ENCODE assay signal across 12 cellular contexts in genomic region chr9:16868706-16869105, GRCh38. TPM values are rescaled to one million over a fixed set of nuclear protein-coding genes. Genes with fewer than 3 reads are reported as not detected.
DNase-seq lines count a peak whose midpoint lies in the region; ATAC-seq and TF ChIP-seq lines count a peak whose summit lies in the region.
"Had no signal": no experiment of that assay in that cellular context is flagged by ENCODE, and none has a peak within 500 bp of the region (broad histone marks: within the 10 kb centered on the region; RNA-seq: fewer than 3 reads in every experiment).

No MANE protein-coding gene starts in this region.

- no peaks in the 10 kb centered on the region for H3K9me3 Mint-ChIP-seq in immature natural killer cell

- ATAC-seq in HG03354 (IDR thresholded peaks at IDR 0.05; ENCODE audit: poor library complexity, severe bottlenecking, unreplicated experiment) (no peak), HG02981 (IDR thresholded peaks at IDR 0.05; ENCODE audit: unreplicated experiment) (no peak)
- ATAC-seq: stimulated activated naive CD8-positive, alpha-beta T cell treated with anti-CD3 and anti-CD28 coated beads, Interleukin-15, Interleukin-2, amounts not matched to agents 100 U/mL and 50 U/mL, for 24 hours had no signal

- DNase-seq in HAP-1 (ENCODE audit: low spot score in 2 of 2) (no peak), astrocyte of the cerebellum (ENCODE audit: low read depth) (no peak), immature natural killer cell (no peak), skeletal muscle cell (ENCODE audit: low read depth) (no peak), RPMI8226 (no peak)
- DNase-seq in activated CD8-positive, alpha-beta memory T cell treated with anti-CD3 and anti-CD28 coated beads, Interleukin-2, amount 50 U/mL, for 48 hours, result no peak
- DNase-seq: Calu3; NCI-H187 treated with DMSO at 0.1 percent for 48 hours; OCI-M1; stimulated activated naive CD8-positive, alpha-beta T cell treated with anti-CD3 and anti-CD28 coated beads, Interleukin-15, Interleukin-2, amounts not matched to agents 100 U/mL and 50 U/mL, for 24 hours had no signal

- H3K27ac Mint-ChIP-seq in immature natural killer cell, result peak overlapping the region in 5 of 6 donors; percentile 38 to 80 (median 62)

- H3K4me3 ChIP-seq in HAP-1, result peak overlapping the region; percentile 51; the same call in 1 of the 2 replicates
- peak overlapping the region; percentile 81 for H3K4me3 ChIP-seq in astrocyte of the cerebellum (ENCODE audit: low read depth, low read length)
- peak overlapping the region; percentile 86 for H3K4me3 ChIP-seq in skeletal muscle cell (ENCODE audit: low read depth, low read length)

- in situ Hi-C loops in HAP-1 (cut with MboI; ENCODE audit: low sequenced_read_pairs), result no loop called here
- in situ Hi-C loops in astrocyte of the cerebellum (cut with HindIII; ENCODE audit: low sequenced_read_pairs), result no loop called here

- H3K27me3 Mint-ChIP-seq in immature natural killer cell (ENCODE audit: low read depth in 3 of 3), result peaks cover 9 to 12% (median 12%) of the 10 kb centered on the region in 3 donors

- no peaks in the 10 kb centered on the region for H3K36me3 Mint-ChIP-seq in immature natural killer cell

- H3K9me3 ChIP-seq in HAP-1, result no peaks in the 10 kb centered on the region

- peaks cover 46 to 49% of the 10 kb centered on the region in 2 donors for H3K4me1 Mint-ChIP-seq in immature natural killer cell

- no peak for TF ChIP-seq CTCF in astrocyte of the cerebellum (IDR thresholded peaks at IDR 0.05; ENCODE audit: low read depth, low read length, missing control alignments)

- H3K4me1 ChIP-seq in HAP-1, result peaks cover 36% of the 10 kb centered on the region

- H3K4me3 Mint-ChIP-seq in immature natural killer cell, result peak overlapping the region; percentile 88 to 99 (median 98)

- no peaks in the 10 kb centered on the region for H3K36me3 ChIP-seq in HAP-1 (replicated peaks)

- no peaks in the 10 kb centered on the region for H3K27me3 ChIP-seq in HAP-1 (ENCODE audit: low read depth)

RNA-seq across cellular contexts. Expression of gene BNC2, which starts 1.8 kb away (rescaled TPM):
- 10 to 100 TPM in 1 of 3 donors, 1 to 10 TPM in 2; 6.5 to 11.0 (median 7.7) TPM for polyA plus RNA-seq in immature natural killer cell
